ENCODE assay signal across 8 cellular contexts in the genomic region with DNA sequence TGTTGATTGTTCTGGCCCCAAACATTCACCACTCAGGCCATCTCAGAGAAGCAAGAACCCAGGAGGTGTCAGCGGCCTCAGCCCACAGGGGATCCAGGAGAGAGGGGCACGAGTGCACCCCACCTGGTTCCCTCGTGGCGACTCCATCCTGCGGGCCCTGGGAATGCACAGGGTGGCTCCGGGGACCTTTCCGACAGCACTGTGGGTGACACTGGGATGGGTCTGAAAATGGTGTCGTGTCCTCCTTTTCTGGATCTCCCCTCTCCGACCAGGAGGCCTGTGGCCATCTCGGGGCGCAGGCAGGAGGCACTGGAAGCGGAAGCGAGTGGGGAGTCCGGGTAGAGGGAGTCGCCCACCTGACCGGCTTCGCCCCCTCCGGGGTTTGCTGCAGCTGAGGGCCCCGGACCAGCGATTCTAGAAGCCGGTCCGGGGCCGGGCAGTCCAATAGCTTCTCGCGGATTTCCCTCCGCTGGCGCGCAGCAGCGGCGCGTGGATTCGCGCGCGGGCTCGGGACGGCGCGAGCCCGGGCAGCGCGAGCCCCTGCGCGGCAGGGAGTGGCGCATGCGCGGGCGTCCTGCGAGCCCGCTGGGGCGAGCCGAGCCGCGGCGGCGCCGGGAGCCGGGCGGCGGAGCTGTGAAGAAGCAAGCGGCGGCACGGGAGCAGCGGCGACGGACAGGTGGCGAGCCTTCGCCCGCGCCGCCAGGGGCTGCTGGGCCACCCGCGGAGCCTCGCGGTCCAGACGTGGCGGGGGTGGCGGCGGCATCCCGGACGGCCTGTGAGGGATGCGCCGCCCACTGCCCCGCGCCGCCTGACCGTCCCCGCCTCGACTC. TPM values are rescaled to one million over a fixed set of nuclear protein-coding genes. Genes with fewer than 3 reads are reported as not detected.
DNase-seq lines count a peak whose midpoint lies in the region; ATAC-seq and TF ChIP-seq lines count a peak whose summit lies in the region.

DOCK3 (plus strand) TSS at position 579 of the 830 bp plus-strand sequence. CDS start 337 bp downstream, outside the sequence.

- intact Hi-C loops in Caco-2 (cut with micrococcal nuclease; ENCODE audit: unreplicated experiment): no loop called here
- intact Hi-C loops in left cardiac atrium (cut with DNase I): loop anchor here in 1 of 2 donors (10.0 kb wide), 1 partner anchor 700 kb away; no protein-coding TSS in a partner anchor
- intact Hi-C loops in aorta (cut with DNase I): no loop called here

- no TSS peak for BruUV-seq in Caco-2 (replicated peaks; lab: Mats Ljungman, UMichigan)

- no peak within 1 kb of the TSS for H3K27ac ChIP-seq in aorta (ENCODE audit: low read depth in 1 of 2, low read length in 2 of 2)

- H3K9me3 Mint-ChIP-seq in Caco-2 (ENCODE audit: unreplicated experiment) (no peaks in the 10 kb centered on the region), progenitor cell of endocrine pancreas (ENCODE audit: low read depth) (no peaks in the 10 kb centered on the region)

- CTCF ChIA-PET in Caco-2 (lab: Charles Lee): no interaction called here

- POLR2A ChIA-PET in Caco-2 (lab: Charles Lee): no interaction called here

- DNase-seq in Caco-2 (peak in 1 of 2 experiments; percentile 57), SK-N-DZ (ENCODE audit: low spot score) (peak; percentile 53), left cardiac atrium (peak; percentile 73), progenitor cell of endocrine pancreas (ENCODE audit: low spot score, unreplicated experiment) (peak; percentile 47), aorta (peak; percentile 64 to 85), HCEC 1CT (no peak)
- peak; percentile 13 for DNase-seq in activated naive CD8-positive, alpha-beta T cell treated with anti-CD3 and anti-CD28 coated beads, Interleukin-2, amount 50 U/mL, for 16 hours (ENCODE audit: low read depth, low spot score)

- H3K4me3 Mint-ChIP-seq in Caco-2 (ENCODE audit: unreplicated experiment): peak within 1 kb of the TSS; percentile 71
- H3K4me3 Mint-ChIP-seq in progenitor cell of endocrine pancreas (ENCODE audit: low read depth): peak within 1 kb of the TSS; percentile 74

- 3 to 4% methylated on average over 64 to 89 of the region's 89 CpGs for WGBS in aorta, 2 donors

- H3K27me3 Mint-ChIP-seq in Caco-2 (ENCODE audit: insufficient read depth, unreplicated experiment): peaks cover 36% of the 10 kb centered on the region
- H3K27me3 Mint-ChIP-seq in progenitor cell of endocrine pancreas: peaks cover 47% of the 10 kb centered on the region

- H3K36me3 Mint-ChIP-seq in Caco-2 (ENCODE audit: insufficient read depth, unreplicated experiment) (no peaks in the 10 kb centered on the region), progenitor cell of endocrine pancreas (ENCODE audit: insufficient read depth) (no peaks in the 10 kb centered on the region)

- H3K27me3 ChIP-seq in Caco-2 (replicated peaks; ENCODE audit: control insufficient read depth, insufficient read depth, low read length) (peaks cover 11% of the 10 kb centered on the region), aorta (ENCODE audit: control insufficient read depth in 1 of 2, insufficient read depth in 2 of 2, low read length in 1 of 2) (no peaks in the 10 kb centered on the region)

- H3K27ac Mint-ChIP-seq in Caco-2 (ENCODE audit: unreplicated experiment) (no peak within 1 kb of the TSS), progenitor cell of endocrine pancreas (peak within 1 kb of the TSS; percentile 50)

- H3K4me1 Mint-ChIP-seq in Caco-2 (ENCODE audit: low read depth, unreplicated experiment) (peaks cover 6% of the 10 kb centered on the region), progenitor cell of endocrine pancreas (ENCODE audit: low read depth) (peaks cover 8% of the 10 kb centered on the region)

- H3K4me1 ChIP-seq in Caco-2: no peaks in the 10 kb centered on the region
- H3K4me1 ChIP-seq in aorta (ENCODE audit: control insufficient read depth in 1 of 2, insufficient read depth in 2 of 2, low read length in 2 of 2): no peaks in the 10 kb centered on the region

- peak; percentile 73 for ATAC-seq in HG02678 (IDR thresholded peaks at IDR 0.05; ENCODE audit: unreplicated experiment)
- peak; percentile 94 to 95 for ATAC-seq in left cardiac atrium
- peak; percentile 85 for ATAC-seq in aorta (ENCODE audit: low FRiP score)

- no peaks in the 10 kb centered on the region for H3K9me3 ChIP-seq in Caco-2
- no peaks in the 10 kb centered on the region for H3K9me3 ChIP-seq in aorta (ENCODE audit: control insufficient read depth, low read length)

- no peaks in the 10 kb centered on the region for H3K36me3 ChIP-seq in Caco-2 (ENCODE audit: control insufficient read depth, insufficient read depth, low read length)
- no peaks in the 10 kb centered on the region for H3K36me3 ChIP-seq in aorta (ENCODE audit: control insufficient read depth in 1 of 2, insufficient read depth in 2 of 2, low read length in 1 of 2)

- H3K4me3 ChIP-seq in Caco-2 (ENCODE audit: low read depth, low read length): peak within 1 kb of the TSS; percentile 30
- H3K4me3 ChIP-seq in aorta (ENCODE audit: low read length in 2 of 2): peak within 1 kb of the TSS; percentile 19 to 82

- no peak for TF ChIP-seq CTCF in Caco-2 (IDR thresholded peaks at IDR 0.05; ENCODE audit: insufficient read depth in 1 of 2, low read depth in 1 of 2, low read length in 1 of 2, severe bottlenecking in 1 of 2, unreplicated experiment in 1 of 2)
- no peak for TF ChIP-seq CTCF in progenitor cell of endocrine pancreas (IDR thresholded peaks at IDR 0.05; ENCODE audit: unreplicated experiment)

RNA-seq across cellular contexts. Expression of gene DOCK3, which starts in this region (rescaled TPM):
- 0.05 and 0.09 TPM in 2 replicates for total RNA-seq in Caco-2 (2022)
- polyA plus RNA-seq in SK-N-DZ (2014; cell fraction: cytosol; rRNA removed): 1.4 and 2.9 TPM in 2 replicates
- polyA plus RNA-seq in SK-N-DZ (2014; cell fraction: nucleus; rRNA removed): 7.7 and 13.9 TPM in 2 replicates
- total RNA-seq in left cardiac atrium: 1 to 10 TPM; 2.8 to 3.8 TPM
- 10.0 and 10.6 TPM in 2 replicates for total RNA-seq in progenitor cell of endocrine pancreas
- under 1 TPM; 0.72 to 0.97 TPM for total RNA-seq in aorta
- under 1 TPM; 0.31 to 0.38 TPM for polyA plus RNA-seq in aorta

Comparison
In these comparisons a context has a peak if more than half of its experiments do, and no peak if none do; other contexts are left out.
1. Peak in DNase-seq, ATAC-seq and H3K4me3 ChIP-seq in aorta; RNA of the gene not detected or under 1 TPM.